ENCODE assay signal across 2 cellular contexts in the genomic region with DNA sequence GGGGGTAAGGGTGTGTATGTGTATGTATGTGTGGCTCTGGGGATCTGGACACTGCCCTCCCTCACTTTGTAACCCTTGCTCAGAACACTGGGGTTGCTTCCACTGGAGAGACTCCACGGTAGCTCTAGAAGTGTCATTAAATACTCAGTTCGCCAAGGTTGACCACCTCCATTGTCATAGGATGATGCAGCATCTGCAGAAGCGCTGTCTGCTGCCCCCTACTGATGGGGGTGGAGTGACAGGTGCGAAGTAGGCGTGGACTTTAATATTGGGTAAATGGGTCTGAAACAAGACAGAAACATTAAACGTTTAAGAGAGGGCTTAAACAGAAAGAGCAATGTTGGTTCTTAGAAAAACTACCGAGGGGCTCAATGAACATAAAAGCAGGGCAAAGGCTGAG.
TF ChIP-seq lines count a peak whose summit lies in the region.

No MANE protein-coding gene starts in this region.

TF ChIP-seq in HepG2, 621 proteins besides CTCF, POLR2A, EP300 and RAD21:
- TF ChIP-seq POLR2AphosphoS5 (IDR thresholded peaks at IDR 0.05; ENCODE audit: low read depth, low read length) = no peak
- TF ChIP-seq HDAC2 (CRISPR knock-in tag; IDR thresholded peaks at IDR 0.05) = no peak
- no peak for TF ChIP-seq PRMT3 (CRISPR knock-in tag; IDR thresholded peaks at IDR 0.05; ENCODE audit: borderline replicate concordance, low read depth)
- no peak for TF ChIP-seq ZNF891 (CRISPR knock-in tag; IDR thresholded peaks at IDR 0.05)
- TF ChIP-seq, protein P1, sequence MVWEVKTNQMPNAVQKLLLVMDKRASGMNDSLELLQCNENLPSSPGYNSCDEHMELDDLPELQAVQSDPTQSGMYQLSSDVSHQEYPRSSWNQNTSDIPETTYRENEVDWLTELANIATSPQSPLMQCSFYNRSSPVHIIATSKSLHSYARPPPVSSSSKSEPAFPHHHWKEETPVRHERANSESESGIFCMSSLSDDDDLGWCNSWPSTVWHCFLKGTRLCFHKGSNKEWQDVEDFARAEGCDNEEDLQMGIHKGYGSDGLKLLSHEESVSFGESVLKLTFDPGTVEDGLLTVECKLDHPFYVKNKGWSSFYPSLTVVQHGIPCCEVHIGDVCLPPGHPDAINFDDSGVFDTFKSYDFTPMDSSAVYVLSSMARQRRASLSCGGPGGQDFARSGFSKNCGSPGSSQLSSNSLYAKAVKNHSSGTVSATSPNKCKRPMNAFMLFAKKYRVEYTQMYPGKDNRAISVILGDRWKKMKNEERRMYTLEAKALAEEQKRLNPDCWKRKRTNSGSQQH (CRISPR knock-in tag; IDR thresholded peaks at IDR 0.05; ENCODE audit: low read depth) = no peak
- TF ChIP-seq MLLT10 (CRISPR knock-in tag; IDR thresholded peaks at IDR 0.05) = no peak
- TF ChIP-seq ZFP37 (CRISPR knock-in tag; IDR thresholded peaks at IDR 0.05; ENCODE audit: borderline replicate concordance) = no peak
- TF ChIP-seq, protein P2, sequence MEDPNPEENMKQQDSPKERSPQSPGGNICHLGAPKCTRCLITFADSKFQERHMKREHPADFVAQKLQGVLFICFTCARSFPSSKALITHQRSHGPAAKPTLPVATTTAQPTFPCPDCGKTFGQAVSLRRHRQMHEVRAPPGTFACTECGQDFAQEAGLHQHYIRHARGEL (CRISPR knock-in tag; IDR thresholded peaks at IDR 0.05) = no peak
- no peak for TF ChIP-seq ELF3 (CRISPR knock-in tag; IDR thresholded peaks at IDR 0.05)
- no peak for TF ChIP-seq NFIB (CRISPR knock-in tag; IDR thresholded peaks at IDR 0.05; ENCODE audit: borderline replicate concordance)
- TF ChIP-seq, protein P3, sequence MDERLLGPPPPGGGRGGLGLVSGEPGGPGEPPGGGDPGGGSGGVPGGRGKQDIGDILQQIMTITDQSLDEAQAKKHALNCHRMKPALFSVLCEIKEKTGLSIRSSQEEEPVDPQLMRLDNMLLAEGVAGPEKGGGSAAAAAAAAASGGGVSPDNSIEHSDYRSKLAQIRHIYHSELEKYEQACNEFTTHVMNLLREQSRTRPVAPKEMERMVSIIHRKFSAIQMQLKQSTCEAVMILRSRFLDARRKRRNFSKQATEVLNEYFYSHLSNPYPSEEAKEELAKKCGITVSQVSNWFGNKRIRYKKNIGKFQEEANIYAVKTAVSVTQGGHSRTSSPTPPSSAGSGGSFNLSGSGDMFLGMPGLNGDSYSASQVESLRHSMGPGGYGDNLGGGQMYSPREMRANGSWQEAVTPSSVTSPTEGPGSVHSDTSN (CRISPR knock-in tag; IDR thresholded peaks at IDR 0.05) = no peak
- TF ChIP-seq TEAD3 (CRISPR knock-in tag; optimal IDR thresholded peaks at IDR 0.05; ENCODE audit: borderline replicate concordance) = no peak
- TF ChIP-seq RXRB (CRISPR knock-in tag; IDR thresholded peaks at IDR 0.05; ENCODE audit: borderline replicate concordance) = no peak
- TF ChIP-seq, protein P4, sequence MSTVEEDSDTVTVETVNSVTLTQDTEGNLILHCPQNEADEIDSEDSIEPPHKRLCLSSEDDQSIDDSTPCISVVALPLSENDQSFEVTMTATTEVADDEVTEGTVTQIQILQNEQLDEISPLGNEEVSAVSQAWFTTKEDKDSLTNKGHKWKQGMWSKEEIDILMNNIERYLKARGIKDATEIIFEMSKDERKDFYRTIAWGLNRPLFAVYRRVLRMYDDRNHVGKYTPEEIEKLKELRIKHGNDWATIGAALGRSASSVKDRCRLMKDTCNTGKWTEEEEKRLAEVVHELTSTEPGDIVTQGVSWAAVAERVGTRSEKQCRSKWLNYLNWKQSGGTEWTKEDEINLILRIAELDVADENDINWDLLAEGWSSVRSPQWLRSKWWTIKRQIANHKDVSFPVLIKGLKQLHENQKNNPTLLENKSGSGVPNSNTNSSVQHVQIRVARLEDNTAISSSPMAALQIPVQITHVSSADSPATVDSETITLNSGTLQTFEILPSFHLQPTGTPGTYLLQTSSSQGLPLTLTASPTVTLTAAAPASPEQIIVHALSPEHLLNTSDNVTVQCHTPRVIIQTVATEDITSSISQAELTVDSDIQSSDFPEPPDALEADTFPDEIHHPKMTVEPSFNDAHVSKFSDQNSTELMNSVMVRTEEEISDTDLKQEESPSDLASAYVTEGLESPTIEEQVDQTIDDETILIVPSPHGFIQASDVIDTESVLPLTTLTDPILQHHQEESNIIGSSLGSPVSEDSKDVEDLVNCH (CRISPR knock-in tag; IDR thresholded peaks at IDR 0.05) = no peak
- TF ChIP-seq, protein P5, sequence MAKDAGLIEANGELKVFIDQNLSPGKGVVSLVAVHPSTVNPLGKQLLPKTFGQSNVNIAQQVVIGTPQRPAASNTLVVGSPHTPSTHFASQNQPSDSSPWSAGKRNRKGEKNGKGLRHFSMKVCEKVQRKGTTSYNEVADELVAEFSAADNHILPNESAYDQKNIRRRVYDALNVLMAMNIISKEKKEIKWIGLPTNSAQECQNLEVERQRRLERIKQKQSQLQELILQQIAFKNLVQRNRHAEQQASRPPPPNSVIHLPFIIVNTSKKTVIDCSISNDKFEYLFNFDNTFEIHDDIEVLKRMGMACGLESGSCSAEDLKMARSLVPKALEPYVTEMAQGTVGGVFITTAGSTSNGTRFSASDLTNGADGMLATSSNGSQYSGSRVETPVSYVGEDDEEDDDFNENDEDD (CRISPR knock-in tag; IDR thresholded peaks at IDR 0.05; ENCODE audit: borderline replicate concordance) = no peak

TF ChIP-seq in H1, 55 proteins besides CTCF, POLR2A, EP300 and RAD21:
- TF ChIP-seq MAFK (IDR thresholded peaks at IDR 0.05; ENCODE audit: low read depth, low read length) (peak; percentile 80; the same call in 1 of the 2 replicates), EGR1 (IDR thresholded peaks at IDR 0.05; ENCODE audit: borderline replicate concordance, low read depth, low read length) (no peak), CBX5 (IDR thresholded peaks at IDR 0.05; ENCODE audit: low read depth, low read length) (no peak), CEBPB (IDR thresholded peaks at IDR 0.05; ENCODE audit: low read depth, low read length) (no peak), SP4 (IDR thresholded peaks at IDR 0.05; ENCODE audit: low read length) (no peak), EZH2 (IDR thresholded peaks at IDR 0.05; ENCODE audit: low read depth, low read length, severe bottlenecking) (no peak), GABPA (IDR thresholded peaks at IDR 0.05; ENCODE audit: borderline replicate concordance, insufficient read depth, low read length) (no peak), TBP (IDR thresholded peaks at IDR 0.05; ENCODE audit: low read depth, low read length) (no peak), BACH1 (IDR thresholded peaks at IDR 0.05; ENCODE audit: low read length) (peak; percentile 82), SUZ12 (IDR thresholded peaks at IDR 0.05; ENCODE audit: low read length) (no peak), RNF2 (IDR thresholded peaks at IDR 0.05; ENCODE audit: borderline replicate concordance, low read depth, low read length, missing control alignments, poor library complexity, severe bottlenecking) (no peak), SIN3A (conservative IDR thresholded peaks at IDR 0.05 in 1 of 2, IDR thresholded peaks at IDR 0.05 in 1 of 2; ENCODE audit: low read depth in 1 of 2, low read length in 2 of 2) (0 out of 4 replicates have a peak, but pooled peaks of 1 of the 2 experiments have one; percentile 29), KDM1A (IDR thresholded peaks at IDR 0.05; ENCODE audit: borderline replicate concordance, low read length) (no peak), YY1 (IDR thresholded peaks at IDR 0.05; ENCODE audit: low read depth, low read length) (peak; percentile 24; the same call in 1 of the 2 replicates), NANOG (IDR thresholded peaks at IDR 0.05; ENCODE audit: insufficient read depth, low read depth, low read length, poor library complexity, severe bottlenecking) (no peak), SIX5 (IDR thresholded peaks at IDR 0.05; ENCODE audit: low read depth, low read length) (no peak), CREB1 (IDR thresholded peaks at IDR 0.05) (peak; percentile 62; the same call in 1 of the 2 replicates), BRCA1 (IDR thresholded peaks at IDR 0.05; ENCODE audit: low read depth, low read length) (no peak), POLR2AphosphoS5 (IDR thresholded peaks at IDR 0.05; ENCODE audit: low read depth, low read length) (no peak), KDM4A (IDR thresholded peaks at IDR 0.05; ENCODE audit: low read depth, low read length, severe bottlenecking) (no peak)
- TF ChIP-seq, protein P6, sequence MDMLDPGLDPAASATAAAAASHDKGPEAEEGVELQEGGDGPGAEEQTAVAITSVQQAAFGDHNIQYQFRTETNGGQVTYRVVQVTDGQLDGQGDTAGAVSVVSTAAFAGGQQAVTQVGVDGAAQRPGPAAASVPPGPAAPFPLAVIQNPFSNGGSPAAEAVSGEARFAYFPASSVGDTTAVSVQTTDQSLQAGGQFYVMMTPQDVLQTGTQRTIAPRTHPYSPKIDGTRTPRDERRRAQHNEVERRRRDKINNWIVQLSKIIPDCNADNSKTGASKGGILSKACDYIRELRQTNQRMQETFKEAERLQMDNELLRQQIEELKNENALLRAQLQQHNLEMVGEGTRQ (IDR thresholded peaks at IDR 0.05; ENCODE audit: low read length) = no peak
- TF ChIP-seq, protein P7, sequence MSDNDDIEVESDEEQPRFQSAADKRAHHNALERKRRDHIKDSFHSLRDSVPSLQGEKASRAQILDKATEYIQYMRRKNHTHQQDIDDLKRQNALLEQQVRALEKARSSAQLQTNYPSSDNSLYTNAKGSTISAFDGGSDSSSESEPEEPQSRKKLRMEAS (IDR thresholded peaks at IDR 0.05) = no peak
